ENCODE assay signal across 13 cellular contexts in the genomic region with DNA sequence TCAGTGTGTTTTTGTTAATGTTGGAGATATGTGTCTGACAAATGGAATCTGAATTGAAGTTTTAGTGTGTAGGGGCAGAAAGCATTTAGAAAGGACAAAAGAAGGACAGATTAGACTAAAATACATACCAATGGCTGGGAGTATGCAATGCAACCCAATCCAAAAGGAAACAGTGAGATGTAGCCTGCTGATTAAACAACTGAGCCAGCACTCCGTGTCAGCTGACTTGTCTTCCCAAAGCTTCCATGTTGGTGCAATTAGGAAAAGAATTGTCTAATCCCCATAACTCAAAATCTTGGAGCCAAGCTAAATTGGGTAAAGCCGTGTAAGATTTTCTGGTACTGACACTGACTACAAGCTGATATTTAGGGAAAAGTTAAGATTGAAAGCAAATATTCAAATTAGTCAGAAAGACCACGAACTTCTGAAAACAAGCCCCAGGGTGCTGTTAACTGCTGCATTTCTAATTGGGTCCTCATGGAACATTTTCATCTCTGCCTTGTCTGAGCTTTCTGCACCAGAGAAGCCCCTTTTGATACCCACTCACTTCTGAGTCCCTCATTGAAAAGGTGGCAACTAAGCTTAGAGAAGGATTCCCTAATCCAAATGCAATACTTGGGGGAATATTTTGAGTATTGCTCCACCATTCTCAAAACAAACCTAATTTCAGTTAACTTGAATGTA.
A peak's percentile ranks its signal among the peaks of the same experiment; 100 is the strongest.
DNase-seq lines count a peak whose midpoint lies in the region; ATAC-seq and TF ChIP-seq lines count a peak whose summit lies in the region.
"Had no signal": no experiment of that assay in that cellular context is flagged by ENCODE, and none has a peak within 500 bp of the region (broad histone marks: within the 10 kb centered on the region; RNA-seq: fewer than 3 reads in every experiment).

No MANE protein-coding gene starts in this region.

- H3K27ac Mint-ChIP-seq in T-helper 17 cell, result no peak overlapping the region

- peaks cover 12% of the 10 kb centered on the region for H4K20me1 ChIP-seq in BLaER1

- no peaks in the 10 kb centered on the region for H3K36me3 Mint-ChIP-seq in T-helper 17 cell (ENCODE audit: low read depth)

- DNase-seq in GM12865 (ENCODE audit: low read depth), result no peak
- no peak for DNase-seq in T-helper 17 cell
- peak; percentile 6 for DNase-seq in fibroblast of peridontal ligament (ENCODE audit: extremely low read depth)
- no peak for DNase-seq in H7
- DNase-seq in NCI-H524 treated with DMSO at 0.1 percent for 48 hours (lab: John Stamatoyannopoulos, UW), result no peak
- DNase-seq in glomerular visceral epithelial cell (ENCODE audit: extremely low spot score), result no peak
- no peak for DNase-seq in mucosa of gallbladder (ENCODE audit: low spot score)
- DNase-seq: caudate nucleus, midbrain, stomach, T1000 had no signal

- H3K4me3 ChIP-seq in BLaER1, result peak overlapping the region; percentile 71
- peak overlapping the region; percentile 65 for H3K4me3 ChIP-seq in GM12865 (ENCODE audit: low read depth, low read length)
- no peak overlapping the region for H3K4me3 ChIP-seq in H7 (ENCODE audit: insufficient read depth, low read depth, low read length)
- H3K4me3 ChIP-seq: esophagus muscularis mucosa, stomach had no signal

- H3K4me3 Mint-ChIP-seq in T-helper 17 cell, result peak overlapping the region; percentile 63

- H3K27me3 ChIP-seq in BLaER1 (no peaks in the 10 kb centered on the region), H7 (ENCODE audit: control insufficient read depth, insufficient read depth, low read length) (no peaks in the 10 kb centered on the region)
- H3K27me3 ChIP-seq: stomach had no signal

- H3K27ac ChIP-seq in BLaER1, result peak overlapping the region; percentile 92
- H3K27ac ChIP-seq: esophagus muscularis mucosa, stomach had no signal

- peak overlapping the region; percentile 79 for H3K4me2 ChIP-seq in BLaER1

- H3K27me3 Mint-ChIP-seq in T-helper 17 cell, result no peaks in the 10 kb centered on the region

- TF ChIP-seq CTCF in GM12865 (IDR thresholded peaks at IDR 0.05; ENCODE audit: insufficient read depth, low read depth, low read length, missing control alignments), result no peak

- no peak for ATAC-seq in T-helper 17 cell

- H3K4me1 ChIP-seq in BLaER1, result peaks cover 48% of the 10 kb centered on the region

- no peaks in the 10 kb centered on the region for H3K9me3 ChIP-seq in BLaER1
- no peaks in the 10 kb centered on the region for H3K9me3 ChIP-seq in T-helper 17 cell (ENCODE audit: control insufficient read depth, low read length, poor library complexity, severe bottlenecking)
- H3K9me3 ChIP-seq: esophagus muscularis mucosa, stomach had no signal

- H3K9ac ChIP-seq in BLaER1, result peak overlapping the region; percentile 92

- H3K36me3 ChIP-seq in BLaER1, result 0 out of 2 replicates have a peak, but pooled peaks cover 4% of the 10 kb centered on the region
- H3K36me3 ChIP-seq in H7 (replicated peaks; ENCODE audit: control insufficient read depth, insufficient read depth, low read length), result no peaks in the 10 kb centered on the region
- H3K36me3 ChIP-seq: esophagus muscularis mucosa, stomach had no signal

- no peaks in the 10 kb centered on the region for H3K4me1 Mint-ChIP-seq in T-helper 17 cell
